2 cellular contexts compared by ENCODE assay signal in the genomic region with DNA sequence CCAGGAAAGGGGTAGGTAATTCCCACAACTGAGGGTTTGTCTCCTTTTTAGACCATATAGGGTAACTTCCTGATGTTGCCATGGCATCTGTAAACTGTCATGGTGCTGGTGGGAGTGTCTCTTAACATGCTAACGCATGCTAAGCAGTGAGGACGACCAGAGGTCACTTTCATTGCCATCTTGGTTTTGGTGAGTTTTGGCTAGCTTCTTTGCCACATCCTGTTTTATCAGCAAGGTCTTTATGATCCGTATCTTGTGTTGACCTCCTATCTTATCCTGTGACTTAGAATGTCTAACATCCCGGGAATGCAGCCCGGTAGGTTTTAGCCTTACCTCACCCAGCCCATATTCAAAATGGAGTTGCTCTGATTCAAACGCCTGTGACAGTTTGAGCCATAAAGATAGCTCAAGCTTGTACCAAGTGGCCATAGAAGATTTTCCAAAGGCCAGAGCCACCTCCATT.
TF ChIP-seq lines count a peak whose summit lies in the region.

No MANE protein-coding gene starts in this region.

TF ChIP-seq in GM23338, 12 proteins besides CTCF, POLR2A, EP300 and RAD21 (continues in another document):
- TF ChIP-seq, protein P1, sequence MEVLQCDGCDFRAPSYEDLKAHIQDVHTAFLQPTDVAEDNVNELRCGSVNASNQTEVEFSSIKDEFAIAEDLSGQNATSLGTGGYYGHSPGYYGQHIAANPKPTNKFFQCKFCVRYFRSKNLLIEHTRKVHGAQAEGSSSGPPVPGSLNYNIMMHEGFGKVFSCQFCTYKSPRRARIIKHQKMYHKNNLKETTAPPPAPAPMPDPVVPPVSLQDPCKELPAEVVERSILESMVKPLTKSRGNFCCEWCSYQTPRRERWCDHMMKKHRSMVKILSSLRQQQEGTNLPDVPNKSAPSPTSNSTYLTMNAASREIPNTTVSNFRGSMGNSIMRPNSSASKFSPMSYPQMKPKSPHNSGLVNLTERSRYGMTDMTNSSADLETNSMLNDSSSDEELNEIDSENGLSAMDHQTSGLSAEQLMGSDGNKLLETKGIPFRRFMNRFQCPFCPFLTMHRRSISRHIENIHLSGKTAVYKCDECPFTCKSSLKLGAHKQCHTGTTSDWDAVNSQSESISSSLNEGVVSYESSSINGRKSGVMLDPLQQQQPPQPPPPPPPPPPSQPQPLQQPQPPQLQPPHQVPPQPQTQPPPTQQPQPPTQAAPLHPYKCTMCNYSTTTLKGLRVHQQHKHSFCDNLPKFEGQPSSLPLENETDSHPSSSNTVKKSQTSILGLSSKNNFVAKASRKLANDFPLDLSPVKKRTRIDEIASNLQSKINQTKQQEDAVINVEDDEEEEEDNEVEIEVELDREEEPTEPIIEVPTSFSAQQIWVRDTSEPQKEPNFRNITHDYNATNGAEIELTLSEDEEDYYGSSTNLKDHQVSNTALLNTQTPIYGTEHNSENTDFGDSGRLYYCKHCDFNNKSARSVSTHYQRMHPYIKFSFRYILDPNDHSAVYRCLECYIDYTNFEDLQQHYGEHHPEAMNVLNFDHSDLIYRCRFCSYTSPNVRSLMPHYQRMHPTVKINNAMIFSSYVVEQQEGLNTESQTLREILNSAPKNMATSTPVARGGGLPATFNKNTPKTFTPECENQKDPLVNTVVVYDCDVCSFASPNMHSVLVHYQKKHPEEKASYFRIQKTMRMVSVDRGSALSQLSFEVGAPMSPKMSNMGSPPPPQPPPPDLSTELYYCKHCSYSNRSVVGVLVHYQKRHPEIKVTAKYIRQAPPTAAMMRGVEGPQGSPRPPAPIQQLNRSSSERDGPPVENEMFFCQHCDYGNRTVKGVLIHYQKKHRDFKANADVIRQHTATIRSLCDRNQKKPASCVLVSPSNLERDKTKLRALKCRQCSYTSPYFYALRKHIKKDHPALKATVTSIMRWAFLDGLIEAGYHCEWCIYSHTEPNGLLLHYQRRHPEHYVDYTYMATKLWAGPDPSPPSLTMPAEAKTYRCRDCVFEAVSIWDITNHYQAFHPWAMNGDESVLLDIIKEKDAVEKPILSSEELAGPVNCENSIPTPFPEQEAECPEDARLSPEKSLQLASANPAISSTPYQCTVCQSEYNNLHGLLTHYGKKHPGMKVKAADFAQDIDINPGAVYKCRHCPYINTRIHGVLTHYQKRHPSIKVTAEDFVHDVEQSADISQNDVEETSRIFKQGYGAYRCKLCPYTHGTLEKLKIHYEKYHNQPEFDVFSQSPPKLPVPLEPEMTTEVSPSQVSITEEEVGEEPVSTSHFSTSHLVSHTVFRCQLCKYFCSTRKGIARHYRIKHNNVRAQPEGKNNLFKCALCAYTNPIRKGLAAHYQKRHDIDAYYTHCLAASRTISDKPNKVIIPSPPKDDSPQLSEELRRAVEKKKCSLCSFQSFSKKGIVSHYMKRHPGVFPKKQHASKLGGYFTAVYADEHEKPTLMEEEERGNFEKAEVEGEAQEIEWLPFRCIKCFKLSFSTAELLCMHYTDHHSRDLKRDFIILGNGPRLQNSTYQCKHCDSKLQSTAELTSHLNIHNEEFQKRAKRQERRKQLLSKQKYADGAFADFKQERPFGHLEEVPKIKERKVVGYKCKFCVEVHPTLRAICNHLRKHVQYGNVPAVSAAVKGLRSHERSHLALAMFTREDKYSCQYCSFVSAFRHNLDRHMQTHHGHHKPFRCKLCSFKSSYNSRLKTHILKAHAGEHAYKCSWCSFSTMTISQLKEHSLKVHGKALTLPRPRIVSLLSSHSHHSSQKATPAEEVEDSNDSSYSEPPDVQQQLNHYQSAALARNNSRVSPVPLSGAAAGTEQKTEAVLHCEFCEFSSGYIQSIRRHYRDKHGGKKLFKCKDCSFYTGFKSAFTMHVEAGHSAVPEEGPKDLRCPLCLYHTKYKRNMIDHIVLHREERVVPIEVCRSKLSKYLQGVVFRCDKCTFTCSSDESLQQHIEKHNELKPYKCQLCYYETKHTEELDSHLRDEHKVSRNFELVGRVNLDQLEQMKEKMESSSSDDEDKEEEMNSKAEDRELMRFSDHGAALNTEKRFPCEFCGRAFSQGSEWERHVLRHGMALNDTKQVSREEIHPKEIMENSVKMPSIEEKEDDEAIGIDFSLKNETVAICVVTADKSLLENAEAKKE (CRISPR knock-in tag; IDR thresholded peaks at IDR 0.05): no peak
- no peak for TF ChIP-seq NANOG (IDR thresholded peaks at IDR 0.05; ENCODE audit: borderline replicate concordance)
- no peak for TF ChIP-seq POLR2AphosphoS5 (IDR thresholded peaks at IDR 0.05; ENCODE audit: low read depth)
- TF ChIP-seq REST (IDR thresholded peaks at IDR 0.05; ENCODE audit: unreplicated experiment): no peak
- TF ChIP-seq JUNB (IDR thresholded peaks at IDR 0.05; ENCODE audit: unreplicated experiment): no peak
- TF ChIP-seq EZH2phosphoT487 (IDR thresholded peaks at IDR 0.05; ENCODE audit: unreplicated experiment): no peak
- TF ChIP-seq, protein P2, sequence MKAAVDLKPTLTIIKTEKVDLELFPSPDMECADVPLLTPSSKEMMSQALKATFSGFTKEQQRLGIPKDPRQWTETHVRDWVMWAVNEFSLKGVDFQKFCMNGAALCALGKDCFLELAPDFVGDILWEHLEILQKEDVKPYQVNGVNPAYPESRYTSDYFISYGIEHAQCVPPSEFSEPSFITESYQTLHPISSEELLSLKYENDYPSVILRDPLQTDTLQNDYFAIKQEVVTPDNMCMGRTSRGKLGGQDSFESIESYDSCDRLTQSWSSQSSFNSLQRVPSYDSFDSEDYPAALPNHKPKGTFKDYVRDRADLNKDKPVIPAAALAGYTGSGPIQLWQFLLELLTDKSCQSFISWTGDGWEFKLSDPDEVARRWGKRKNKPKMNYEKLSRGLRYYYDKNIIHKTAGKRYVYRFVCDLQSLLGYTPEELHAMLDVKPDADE (IDR thresholded peaks at IDR 0.05): no peak
- no peak for TF ChIP-seq EZH2 (IDR thresholded peaks at IDR 0.05; ENCODE audit: low read depth, unreplicated experiment)
- TF ChIP-seq ZNF114 (CRISPR knock-in tag; IDR thresholded peaks at IDR 0.05): no peak
- TF ChIP-seq ZNF331 (CRISPR knock-in tag; IDR thresholded peaks at IDR 0.05; ENCODE audit: low read depth): no peak

TF ChIP-seq in endothelial cell of umbilical vein, 7 proteins besides CTCF, POLR2A, EP300 and RAD21:
- TF ChIP-seq GATA2 (IDR thresholded peaks at IDR 0.05; ENCODE audit: insufficient read depth, insufficient read length, low read depth, low read length): peak; percentile 49
- no peak for TF ChIP-seq JUN (IDR thresholded peaks at IDR 0.05; ENCODE audit: borderline replicate concordance, insufficient read depth, insufficient read length, low read depth)
